Comparison of ENCODE assay signal across 10 cellular contexts in the genomic region with DNA sequence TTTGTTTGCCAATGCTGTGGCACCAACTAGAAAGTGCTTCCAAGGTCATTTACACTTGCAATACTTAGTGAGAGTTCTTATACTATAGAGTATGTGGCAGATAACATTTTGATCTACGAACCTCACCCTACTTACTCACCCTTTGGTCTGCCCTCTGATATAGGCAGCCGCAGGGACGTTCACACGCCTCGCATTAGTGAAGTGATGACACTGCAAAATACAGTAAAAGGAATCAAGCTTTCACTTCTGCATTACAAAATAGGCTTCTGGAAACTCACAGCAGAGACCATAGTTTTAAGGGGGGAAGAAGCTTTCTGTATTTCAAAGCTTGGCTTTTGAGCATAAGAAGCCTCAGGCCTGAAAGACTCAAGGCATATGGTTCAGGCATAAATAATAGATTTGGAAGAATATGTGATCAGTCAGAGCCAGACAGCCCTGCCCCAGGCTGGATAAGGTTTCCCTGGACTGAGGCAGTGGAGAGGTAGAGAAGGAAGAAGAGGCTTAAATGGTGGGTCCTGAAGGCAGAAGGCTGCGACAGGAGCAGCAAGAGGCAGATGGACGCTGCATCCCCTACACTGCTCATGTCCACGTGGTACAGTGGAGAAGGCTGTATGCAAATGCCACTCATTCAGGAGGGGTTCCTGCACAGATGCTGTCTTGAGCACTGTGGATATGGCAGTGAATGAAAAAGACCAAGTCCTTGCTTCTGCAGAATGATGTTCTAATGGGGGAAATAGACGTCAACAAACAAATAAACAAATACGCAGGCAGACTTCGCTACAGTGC.
DNase-seq lines count a peak whose midpoint lies in the region; ATAC-seq and TF ChIP-seq lines count a peak whose summit lies in the region.
"Had no signal": no experiment of that assay in that cellular context is flagged by ENCODE, and none has a peak within 500 bp of the region (broad histone marks: within the 10 kb centered on the region; RNA-seq: fewer than 3 reads in every experiment).

No MANE protein-coding gene starts in this region.

- intact Hi-C loops in mucosa of descending colon (cut with DNase I, micrococcal nuclease) (no loop called here), posterior vena cava (cut with DNase I) (no loop called here)

- H3K9me3 ChIP-seq in mucosa of descending colon, result no peaks in the 10 kb centered on the region

- peak; percentile 78 for ATAC-seq in GM19351 (IDR thresholded peaks at IDR 0.05; ENCODE audit: unreplicated experiment)
- ATAC-seq in HG03469 (IDR thresholded peaks at IDR 0.05; ENCODE audit: unreplicated experiment), result peak; percentile 71
- ATAC-seq in mucosa of descending colon, result peak; percentile 31
- no peak for ATAC-seq in HG03108 (IDR thresholded peaks at IDR 0.05; ENCODE audit: unreplicated experiment)
- ATAC-seq in GM21526 (IDR thresholded peaks at IDR 0.05; ENCODE audit: low FRiP score, unreplicated experiment), result no peak

- no peaks in the 10 kb centered on the region for H3K4me1 ChIP-seq in mucosa of descending colon (ENCODE audit: low read depth)

- H3K4me3 ChIP-seq in mucosa of descending colon, result no peak overlapping the region

- DNase-seq in SIG-M5 treated with dmso at 0.1 percent for 504 hours (lab: John Stamatoyannopoulos, UW; ENCODE audit: unreplicated experiment) (peak; percentile 91), mucosa of descending colon (peak in 1 of 3 donors; percentile 7), OCI-M2 (lab: John Stamatoyannopoulos, UW; ENCODE audit: unreplicated experiment) (no peak), posterior vena cava (ENCODE audit: low spot score) (no peak)
- DNase-seq: natural killer cell; stimulated activated naive CD4-positive, alpha-beta T cell had no signal

- H3K36me3 ChIP-seq in mucosa of descending colon (ENCODE audit: low read depth), result no peaks in the 10 kb centered on the region

- TF ChIP-seq CTCF in mucosa of descending colon (IDR thresholded peaks at IDR 0.05), result no peak

Comparison
In these comparisons a context has a peak if more than half of its experiments do, and no peak if none do; other contexts are left out.
1. ATAC-seq: peak in GM19351 (single experiment), HG03469 (single experiment) and mucosa of descending colon (single experiment); none in HG03108 (single experiment) and GM21526 (single experiment).